2 cellular contexts compared by ENCODE assay signal in genomic region chr13:25249001-25249543, GRCh38.
TF ChIP-seq lines count a peak whose summit lies in the region.

No MANE protein-coding gene starts in this region.

TF ChIP-seq in A549, 52 proteins besides CTCF, POLR2A, EP300 and RAD21:
- TF ChIP-seq ZFP36 (IDR thresholded peaks at IDR 0.05; ENCODE audit: borderline replicate concordance, partially characterized antibody) (no peak), JUN (IDR thresholded peaks at IDR 0.05) (no peak), TFCP2L1 (CRISPR knock-in tag; IDR thresholded peaks at IDR 0.05) (no peak), HEYL (CRISPR knock-in tag; IDR thresholded peaks at IDR 0.05) (no peak), MAZ (IDR thresholded peaks at IDR 0.05; ENCODE audit: borderline replicate concordance, low read depth, low read length) (no peak), NPAS2 (CRISPR knock-in tag; IDR thresholded peaks at IDR 0.05; ENCODE audit: borderline replicate concordance) (no peak), FOSL2 (IDR thresholded peaks at IDR 0.05) (no peak), FOSL2 (CRISPR knock-in tag; IDR thresholded peaks at IDR 0.05) (no peak), SMC3 (IDR thresholded peaks at IDR 0.05) (no peak), SREBF2 (IDR thresholded peaks at IDR 0.05) (no peak), HOXB13 (CRISPR knock-in tag; IDR thresholded peaks at IDR 0.05; ENCODE audit: low read depth) (no peak), ZSCAN20 (CRISPR knock-in tag; IDR thresholded peaks at IDR 0.05) (no peak), ESRRA (IDR thresholded peaks at IDR 0.05; ENCODE audit: borderline replicate concordance, low read length) (no peak), EHF (CRISPR knock-in tag; IDR thresholded peaks at IDR 0.05) (no peak), E2F6 (IDR thresholded peaks at IDR 0.05; ENCODE audit: borderline replicate concordance, low read depth) (no peak), PHF8 (IDR thresholded peaks at IDR 0.05; ENCODE audit: borderline replicate concordance, low read depth) (no peak), REST (IDR thresholded peaks at IDR 0.05) (no peak), RFX5 (IDR thresholded peaks at IDR 0.05) (no peak)

TF ChIP-seq in IMR-90, 13 proteins besides CTCF, POLR2A, EP300 and RAD21:
- TF ChIP-seq CEBPB (IDR thresholded peaks at IDR 0.05; ENCODE audit: low read depth, low read length) (no peak), CHD1 (IDR thresholded peaks at IDR 0.05; ENCODE audit: low read depth, low read length) (no peak), MAFK (IDR thresholded peaks at IDR 0.05; ENCODE audit: low read depth, low read length) (no peak), RCOR1 (IDR thresholded peaks at IDR 0.05; ENCODE audit: insufficient replicate concordance, low read length) (no peak), MAZ (IDR thresholded peaks at IDR 0.05; ENCODE audit: borderline replicate concordance, low read depth, low read length) (no peak), ELK1 (IDR thresholded peaks at IDR 0.05; ENCODE audit: borderline replicate concordance, low read depth, low read length) (no peak), BHLHE40 (IDR thresholded peaks at IDR 0.05; ENCODE audit: low read depth, low read length) (no peak), SMC3 (IDR thresholded peaks at IDR 0.05; ENCODE audit: low read depth, low read length) (no peak), FOS (IDR thresholded peaks at IDR 0.05; ENCODE audit: low read depth, low read length) (no peak), NFE2L2 (IDR thresholded peaks at IDR 0.05; ENCODE audit: low read depth, low read length) (no peak), MXI1 (IDR thresholded peaks at IDR 0.05; ENCODE audit: borderline replicate concordance, low read depth, low read length) (no peak), USF2 (IDR thresholded peaks at IDR 0.05; ENCODE audit: low read depth, low read length) (no peak), RFX5 (IDR thresholded peaks at IDR 0.05; ENCODE audit: low read depth, low read length) (no peak)
